In the genomic region with DNA sequence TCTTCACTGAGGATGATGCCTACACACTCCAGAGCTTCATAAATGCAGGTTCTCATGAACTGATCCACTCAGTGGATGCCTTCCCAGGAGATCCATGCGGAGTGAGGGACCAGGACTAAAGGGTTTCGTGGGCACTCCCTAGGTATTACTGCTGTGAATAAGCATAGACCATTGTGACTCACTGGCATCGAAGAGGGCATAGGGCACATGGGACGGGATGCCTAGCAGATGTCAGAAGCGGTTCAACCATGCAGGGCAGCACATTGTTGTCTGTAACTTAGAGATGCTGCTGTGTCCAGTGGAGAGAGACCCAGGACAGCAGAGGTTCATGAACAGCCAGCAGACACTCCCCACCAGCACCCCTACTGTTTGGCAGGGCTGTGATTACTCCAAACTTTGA, we compare ENCODE assay signal across 22 cellular contexts. TPM values are rescaled to one million over a fixed set of nuclear protein-coding genes. Genes with fewer than 3 reads are reported as not detected.
DNase-seq lines count a peak whose midpoint lies in the region; ATAC-seq and TF ChIP-seq lines count a peak whose summit lies in the region.
"Had no signal": no experiment of that assay in that cellular context is flagged by ENCODE, and none has a peak within 500 bp of the region (broad histone marks: within the 10 kb centered on the region; RNA-seq: fewer than 3 reads in every experiment).

No MANE protein-coding gene starts in this region.

- H3K36me3 ChIP-seq in osteoblast (ENCODE audit: insufficient read depth, low read length) = no peaks in the 10 kb centered on the region
- H3K36me3 ChIP-seq: HAP-1 had no signal

- H3K79me2 ChIP-seq in osteoblast (ENCODE audit: insufficient read depth, low read length) = no peaks in the 10 kb centered on the region

- H3K4me1 ChIP-seq in osteoblast (ENCODE audit: insufficient read depth, low read length) = peaks cover 20% of the 10 kb centered on the region
- H3K4me1 ChIP-seq: HAP-1 had no signal

- peaks cover 8% of the 10 kb centered on the region for H3K9me3 Mint-ChIP-seq in chondrocyte (ENCODE audit: low read depth)
- H3K9me3 Mint-ChIP-seq in stimulated activated naive CD8-positive, alpha-beta T cell treated with anti-CD3 and anti-CD28 coated beads, Interleukin-15, amount 100 ng/mL, for 72 hours = no peaks in the 10 kb centered on the region

- H3K36me3 Mint-ChIP-seq in chondrocyte (ENCODE audit: low read depth) = no peaks in the 10 kb centered on the region

- DNase-seq in ELR (ENCODE audit: low read depth) (peak; percentile 13), M059J (ENCODE audit: low read depth) (peak; percentile 27), chondrocyte (ENCODE audit: low spot score) (no peak), osteoblast (ENCODE audit: insufficient read length, low spot score, missing footprints) (peak; percentile 83), GM03348 (ENCODE audit: low spot score) (no peak), cerebellar nuclear complex (lab: John Stamatoyannopoulos, UW) (no peak)
- no peak for DNase-seq in stimulated activated naive CD8-positive, alpha-beta T cell treated with anti-CD3 and anti-CD28 coated beads, Interleukin-15, amount 100 ng/mL, for 72 hours
- DNase-seq: Calu3; DND-41; GOT3; MV-4-11; NCI-H1105; NCI-H1436 treated with DMSO at 0.1 percent for 48 hours; NCI-H2029; NCI-H446; NCI-H526; NCI-H82; NK-92 treated with Interleukin-12 subunit alpha and Interleukin-12 subunit beta, amount 100 ng/mL, for 24 hours; PC-9; SHP77 treated with DMSO at 0.1 percent for 48 hours had no signal

- H3K4me3 Mint-ChIP-seq in chondrocyte (ENCODE audit: unreplicated experiment) = no peak overlapping the region
- no peak overlapping the region for H3K4me3 Mint-ChIP-seq in stimulated activated naive CD8-positive, alpha-beta T cell treated with anti-CD3 and anti-CD28 coated beads, Interleukin-15, amount 100 ng/mL, for 72 hours

- no peaks in the 10 kb centered on the region for H3K27me3 Mint-ChIP-seq in chondrocyte (ENCODE audit: low read depth)
- H3K27me3 Mint-ChIP-seq in stimulated activated naive CD8-positive, alpha-beta T cell treated with anti-CD3 and anti-CD28 coated beads, Interleukin-15, amount 100 ng/mL, for 72 hours = peaks cover 8% of the 10 kb centered on the region

- TF ChIP-seq CTCF in chondrocyte (IDR thresholded peaks at IDR 0.05) = no peak
- no peak for TF ChIP-seq CTCF in osteoblast (IDR thresholded peaks at IDR 0.05; ENCODE audit: extremely low read depth, low read depth, low read length)

- H3K4me3 ChIP-seq in osteoblast (ENCODE audit: insufficient read depth, low read length) = no peak overlapping the region
- H3K4me3 ChIP-seq: HAP-1, PC-9 had no signal

- H3K27ac Mint-ChIP-seq in chondrocyte (ENCODE audit: unreplicated experiment) = peak overlapping the region; percentile 70
- H3K27ac Mint-ChIP-seq in stimulated activated naive CD8-positive, alpha-beta T cell treated with anti-CD3 and anti-CD28 coated beads, Interleukin-15, amount 100 ng/mL, for 72 hours = no peak overlapping the region

- H3K4me2 ChIP-seq in osteoblast (ENCODE audit: insufficient read depth, low read length) = no peak overlapping the region
- H3K4me2 ChIP-seq: PC-9 had no signal

- peaks cover 39% of the 10 kb centered on the region for H3K4me1 Mint-ChIP-seq in chondrocyte (ENCODE audit: low read depth)
- H3K4me1 Mint-ChIP-seq in stimulated activated naive CD8-positive, alpha-beta T cell treated with anti-CD3 and anti-CD28 coated beads, Interleukin-15, amount 100 ng/mL, for 72 hours = no peaks in the 10 kb centered on the region

- ATAC-seq in stimulated activated naive CD8-positive, alpha-beta T cell treated with anti-CD3 and anti-CD28 coated beads, Interleukin-15, amount 100 ng/mL, for 72 hours = no peak

- no peak overlapping the region for H3K27ac ChIP-seq in osteoblast (ENCODE audit: low read depth, low read length)
- H3K27ac ChIP-seq: PC-9 had no signal

- no peaks in the 10 kb centered on the region for H3K9me3 ChIP-seq in osteoblast (ENCODE audit: low read depth, low read length)

- H2AFZ ChIP-seq in osteoblast (ENCODE audit: low read length) = no peak overlapping the region
- H2AFZ ChIP-seq: PC-9 had no signal

- no peaks in the 10 kb centered on the region for H3K27me3 ChIP-seq in osteoblast (ENCODE audit: insufficient read depth, low read length)

- no peaks in the 10 kb centered on the region for H4K20me1 ChIP-seq in osteoblast (ENCODE audit: insufficient read depth, low read length)

RNA-seq across cellular contexts. Expression of a gene that starts 17.2 kb away (rescaled TPM):
- not detected in 2 replicates for total RNA-seq in M059J (2014; rRNA removed; shearing (Covaris generic))
- total RNA-seq in chondrocyte (not detected in 3 replicates), osteoblast (not detected in 2 replicates)
- total RNA-seq: Calu3, PC-9 had no signal

RNA-seq across cellular contexts. Expression of a gene that starts 39.0 kb away (rescaled TPM):
- not detected in 2 replicates for total RNA-seq in M059J (2014; rRNA removed; shearing (Covaris generic))
- total RNA-seq in chondrocyte (0.37 TPM in 1 of 3 replicates, not detected in the others), osteoblast (0.29 TPM in 1 of 2 replicates, not detected in the other)
- total RNA-seq: A172, Calu3, PC-9 had no signal

Comparison
In these comparisons a context has a peak if more than half of its experiments do, and no peak if none do; other contexts are left out.
1. DNase-seq: peak in ELR (single experiment), M059J (single experiment) and osteoblast (single experiment); none in chondrocyte (single experiment), GM03348 (single experiment), cerebellar nuclear complex (0 of 2) and stimulated activated naive CD8-positive, alpha-beta T cell treated with anti-CD3 and anti-CD28 coated beads, Interleukin-15, amount 100 ng/mL, for 72 hours (0 of 2).